8 cellular contexts compared by ENCODE assay signal in the genomic region with DNA sequence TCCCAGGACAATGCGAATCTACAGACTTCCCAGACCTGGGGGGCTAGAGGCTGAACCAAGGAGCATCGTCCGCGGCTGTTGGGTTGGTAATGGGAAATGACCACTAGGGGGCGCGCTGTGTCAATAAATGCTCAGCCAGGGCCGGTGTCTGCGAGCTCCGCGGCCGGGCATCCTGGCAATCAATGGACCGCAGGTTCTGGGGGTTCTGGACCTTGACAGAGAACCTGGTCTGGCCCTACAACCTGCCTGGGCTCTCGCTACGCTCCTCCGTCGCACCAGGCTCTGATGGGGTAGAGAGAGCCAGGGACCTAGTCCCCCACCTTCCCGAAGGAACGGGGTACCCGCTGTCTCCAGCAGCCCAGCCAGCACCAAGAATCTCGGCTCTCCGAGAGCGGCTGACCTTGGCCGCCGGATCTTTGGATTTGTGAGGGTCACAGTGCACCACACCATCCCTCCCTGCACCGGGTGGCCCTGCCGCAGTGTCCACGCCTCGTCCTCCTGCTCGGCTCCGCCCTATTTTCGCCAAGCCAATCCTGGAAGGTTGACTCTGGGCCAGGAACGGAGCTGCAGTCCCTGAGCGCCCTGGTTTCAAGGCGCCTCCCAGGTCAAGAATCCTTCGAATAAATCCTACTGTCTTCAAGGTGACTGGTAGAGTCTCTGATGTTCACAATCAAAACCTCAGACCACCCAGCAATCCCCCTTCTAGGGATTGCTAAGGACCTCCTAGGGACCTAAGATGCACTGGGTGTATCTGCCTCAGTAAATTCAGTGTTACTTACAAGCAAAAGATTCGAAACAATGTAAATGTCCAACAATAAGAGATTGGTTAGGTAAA. TPM values are rescaled to one million over a fixed set of nuclear protein-coding genes. Genes with fewer than 3 reads are reported as not detected.
A peak's percentile ranks its signal among the peaks of the same experiment; 100 is the strongest.
DNase-seq lines count a peak whose midpoint lies in the region; ATAC-seq and TF ChIP-seq lines count a peak whose summit lies in the region.

No MANE protein-coding gene starts in this region.

- peaks cover 0 to 21% of the 10 kb centered on the region in 2 donors for H3K27me3 ChIP-seq in left lung

- H3K9me3 Mint-ChIP-seq in activated CD4-positive, alpha-beta T cell treated with anti-CD3 and anti-CD28 coated beads, Interleukin-2, amount 10 ng/mL, durations not matched to agents 24 days and 14 days = no peaks in the 10 kb centered on the region

- TF ChIP-seq CTCF in left lung (IDR thresholded peaks at IDR 0.05) = peak; percentile 88 to 95

- H3K27ac Mint-ChIP-seq in activated CD4-positive, alpha-beta T cell treated with anti-CD3 and anti-CD28 coated beads, Interleukin-2, amount 10 ng/mL, durations not matched to agents 24 days and 14 days = peak overlapping the region; percentile 63

- H3K36me3 Mint-ChIP-seq in activated CD4-positive, alpha-beta T cell treated with anti-CD3 and anti-CD28 coated beads, Interleukin-2, amount 10 ng/mL, durations not matched to agents 24 days and 14 days (ENCODE audit: low read depth) = peaks cover 7% of the 10 kb centered on the region

- peaks cover 19% of the 10 kb centered on the region for H3K27me3 Mint-ChIP-seq in activated CD4-positive, alpha-beta T cell treated with anti-CD3 and anti-CD28 coated beads, Interleukin-2, amount 10 ng/mL, durations not matched to agents 24 days and 14 days

- intact Hi-C loops in activated CD4-positive, alpha-beta T cell treated with anti-CD3 and anti-CD28 coated beads, Interleukin-2, amount 10 ng/mL, durations not matched to agents 24 days and 14 days (cut with micrococcal nuclease) = loop anchor here (1.0 to 5.0 kb wide), 8 partner anchors 68 to 336 kb away; a partner anchor contains a TSS
- intact Hi-C loops in left lung (cut with DNase I) = loop anchor here in 1 of 2 donors (5.0 kb wide), 2 partner anchors 76 to 196 kb away; a partner anchor contains a TSS

- peaks cover 13 to 28% of the 10 kb centered on the region in 2 donors for H3K4me1 ChIP-seq in left lung

- H3K27ac ChIP-seq in left lung = peak overlapping the region in 1 of 2 donors; percentile 71

- peak overlapping the region; percentile 87 for H3K4me3 Mint-ChIP-seq in activated CD4-positive, alpha-beta T cell treated with anti-CD3 and anti-CD28 coated beads, Interleukin-2, amount 10 ng/mL, durations not matched to agents 24 days and 14 days

- DNase-seq in NCI-H1436 (lab: John Stamatoyannopoulos, UW) (peak; percentile 68), NCI-H1436 treated with DMSO at 0.1 percent for 48 hours (lab: John Stamatoyannopoulos, UW) (no peak), NCI-H460 (ENCODE audit: extremely low read depth, low read depth) (peak; percentile 82), dermis blood vessel endothelial cell (peak; percentile 89), left lung (peak; percentile 83 to 94)
- peak; percentile 96 for DNase-seq in activated CD4-positive, alpha-beta T cell treated with anti-CD3 and anti-CD28 coated beads, Interleukin-2, amount 10 ng/mL, durations not matched to agents 24 days and 14 days
- peak; percentile 93 to 94 for DNase-seq in stimulated activated CD4-positive, alpha-beta T cell treated with anti-CD3 and anti-CD28 coated beads, Interleukin-2, amount 100 ng/mL, for 24 hours

- no peaks in the 10 kb centered on the region for H3K9me3 ChIP-seq in left lung

- peaks cover 19% of the 10 kb centered on the region for H3K4me1 Mint-ChIP-seq in activated CD4-positive, alpha-beta T cell treated with anti-CD3 and anti-CD28 coated beads, Interleukin-2, amount 10 ng/mL, durations not matched to agents 24 days and 14 days

- ATAC-seq in HG03064 (IDR thresholded peaks at IDR 0.05; ENCODE audit: low read depth, unreplicated experiment) = peak; percentile 84
- peak; percentile 94 for ATAC-seq in left lung

- peak overlapping the region; percentile 40 to 46 for H3K4me3 ChIP-seq in left lung

- H3K36me3 ChIP-seq in left lung = peaks cover 0 to 12% of the 10 kb centered on the region in 2 donors

RNA-seq across cellular contexts. Expression of a gene that starts 20.3 kb away (rescaled TPM):
- 0.42 and 0.46 TPM in 2 replicates for total RNA-seq in NCI-H460 (2014; rRNA removed; shearing (Covaris generic))
- polyA plus RNA-seq in NCI-H460 (2014; cell fraction: nucleus; rRNA removed) = 0.30 TPM in 1 of 2 replicates, not detected in the other
- total RNA-seq in activated CD4-positive, alpha-beta T cell treated with anti-CD3 and anti-CD28 coated beads, Interleukin-2, amount 10 ng/mL, durations not matched to agents 24 days and 14 days = not detected in 2 replicates
- total RNA-seq in dermis blood vessel endothelial cell (0.09 and 0.34 TPM in 2 replicates), left lung (1 to 10 TPM in 1 of 2 donors, under 1 TPM in 1; 0.65 to 2.0 TPM)

RNA-seq across cellular contexts. Expression of a gene that starts 40.3 kb away (rescaled TPM):
- total RNA-seq in NCI-H460 (2014; rRNA removed; shearing (Covaris generic)) = not detected in 2 replicates
- polyA plus RNA-seq in NCI-H460 (2014; cell fraction: nucleus; rRNA removed) = not detected in 2 replicates
- not detected in 2 replicates for total RNA-seq in activated CD4-positive, alpha-beta T cell treated with anti-CD3 and anti-CD28 coated beads, Interleukin-2, amount 10 ng/mL, durations not matched to agents 24 days and 14 days
- total RNA-seq in dermis blood vessel endothelial cell (713 and 795 TPM in 2 replicates), left lung (10 to 100 TPM; 77.2 to 86.5 TPM)

Comparison
In these comparisons a context has a peak if more than half of its experiments do, and no peak if none do; other contexts are left out.
1. RNA of a gene that starts 40.3 kb away (total RNA-seq): 713 to 795 TPM in dermis blood vessel endothelial cell and 77.2 to 86.5 TPM in left lung; not detected in NCI-H460 and not detected in activated CD4-positive, alpha-beta T cell treated with anti-CD3 and anti-CD28 coated beads, Interleukin-2, amount 10 ng/mL, durations not matched to agents 24 days and 14 days; every median in the first group is over 10 times any median in the second.